Comparison of ENCODE assay signal across 1 cellular context in the genomic region with DNA sequence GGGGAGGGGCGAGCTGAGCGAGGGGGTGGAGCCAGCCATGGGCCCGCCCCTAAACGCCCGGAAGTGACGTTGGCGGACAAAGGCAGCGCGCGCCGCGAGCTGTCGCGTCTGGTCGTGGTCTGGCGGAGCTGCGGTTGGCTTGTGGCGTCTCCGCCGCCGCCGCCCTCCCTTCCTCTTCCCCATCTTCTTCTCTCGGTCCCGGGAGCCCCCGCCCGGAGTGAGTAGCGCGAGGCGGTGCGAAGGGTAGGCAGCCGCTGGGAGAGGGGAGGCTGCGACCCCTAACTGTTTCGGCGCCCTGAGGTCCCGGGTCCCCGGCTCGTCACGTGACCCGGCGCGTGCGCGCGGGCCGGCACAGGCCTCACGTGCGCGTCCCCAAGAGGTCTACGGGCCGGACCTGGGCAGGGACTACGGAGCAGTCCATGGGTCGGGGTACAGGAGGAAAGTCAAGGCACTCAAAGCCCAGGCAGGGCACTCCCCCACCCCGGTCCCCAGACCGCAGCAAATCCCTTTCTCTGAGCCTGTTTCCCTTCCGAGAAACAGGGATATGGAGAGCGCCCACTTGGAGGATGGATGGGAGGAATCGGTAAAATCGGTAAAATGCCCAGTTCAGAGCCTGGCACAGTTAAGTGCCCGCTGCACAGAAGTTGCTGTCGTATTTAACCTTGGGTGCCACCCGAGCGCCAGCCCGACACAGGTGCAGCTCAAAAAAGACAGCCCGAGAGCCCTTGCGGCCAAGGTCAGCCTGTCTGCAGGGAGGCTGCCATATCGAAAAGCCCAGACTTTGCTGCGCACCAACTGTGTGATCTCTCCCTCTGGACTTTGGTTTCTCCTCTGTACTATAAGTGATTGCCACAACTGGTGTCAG.
A peak's percentile ranks its signal among the peaks of the same experiment; 100 is the strongest.
TF ChIP-seq lines count a peak whose summit lies in the region.

NTMT1 (plus strand) TSS at position 85 of the 865 bp plus-strand sequence. CDS start 6,541 bp downstream, outside the sequence.

TF ChIP-seq in HepG2, 621 proteins besides CTCF, POLR2A, EP300 and RAD21 (continued from another document and continues in another):
- TF ChIP-seq DMTF1 (CRISPR knock-in tag; IDR thresholded peaks at IDR 0.05): no peak; the same call in 1 of the 2 replicates
- TF ChIP-seq SAFB2 (CRISPR knock-in tag; IDR thresholded peaks at IDR 0.05; ENCODE audit: borderline replicate concordance, low read depth): no peak
- TF ChIP-seq AKAP8 (CRISPR knock-in tag; IDR thresholded peaks at IDR 0.05): peak; percentile 95
- TF ChIP-seq MZF1 (CRISPR knock-in tag; IDR thresholded peaks at IDR 0.05; ENCODE audit: borderline replicate concordance): no peak
- TF ChIP-seq ZNF124 (CRISPR knock-in tag; IDR thresholded peaks at IDR 0.05): no peak
- 0 out of 2 replicates have a peak, but pooled peaks have one; percentile 7 for TF ChIP-seq STAG1 (CRISPR knock-in tag; IDR thresholded peaks at IDR 0.05)
- peak; percentile 78; the same call in 1 of the 2 replicates for TF ChIP-seq ZFP37 (CRISPR knock-in tag; IDR thresholded peaks at IDR 0.05; ENCODE audit: borderline replicate concordance)
- peak; percentile 95 for TF ChIP-seq ARNTL (CRISPR knock-in tag; IDR thresholded peaks at IDR 0.05)
- no peak for TF ChIP-seq ETV6 (CRISPR knock-in tag; conservative IDR thresholded peaks at IDR 0.05)
- TF ChIP-seq ZNF768 (CRISPR knock-in tag; IDR thresholded peaks at IDR 0.05): no peak; the same call in 1 of the 2 replicates
- TF ChIP-seq ZBTB1 (CRISPR knock-in tag; IDR thresholded peaks at IDR 0.05; ENCODE audit: borderline replicate concordance): no peak
- TF ChIP-seq TFDP2 (CRISPR knock-in tag; IDR thresholded peaks at IDR 0.05): peak; percentile 76
- TF ChIP-seq, protein P1, sequence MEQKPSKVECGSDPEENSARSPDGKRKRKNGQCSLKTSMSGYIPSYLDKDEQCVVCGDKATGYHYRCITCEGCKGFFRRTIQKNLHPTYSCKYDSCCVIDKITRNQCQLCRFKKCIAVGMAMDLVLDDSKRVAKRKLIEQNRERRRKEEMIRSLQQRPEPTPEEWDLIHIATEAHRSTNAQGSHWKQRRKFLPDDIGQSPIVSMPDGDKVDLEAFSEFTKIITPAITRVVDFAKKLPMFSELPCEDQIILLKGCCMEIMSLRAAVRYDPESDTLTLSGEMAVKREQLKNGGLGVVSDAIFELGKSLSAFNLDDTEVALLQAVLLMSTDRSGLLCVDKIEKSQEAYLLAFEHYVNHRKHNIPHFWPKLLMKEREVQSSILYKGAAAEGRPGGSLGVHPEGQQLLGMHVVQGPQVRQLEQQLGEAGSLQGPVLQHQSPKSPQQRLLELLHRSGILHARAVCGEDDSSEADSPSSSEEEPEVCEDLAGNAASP (CRISPR knock-in tag; IDR thresholded peaks at IDR 0.05; ENCODE audit: borderline replicate concordance): no peak
- no peak for TF ChIP-seq ZBTB42 (CRISPR knock-in tag; IDR thresholded peaks at IDR 0.05)
- TF ChIP-seq ZNF24 (IDR thresholded peaks at IDR 0.05): no peak
- TF ChIP-seq ZNF567 (CRISPR knock-in tag; IDR thresholded peaks at IDR 0.05; ENCODE audit: borderline replicate concordance): no peak
- TF ChIP-seq SNRNP70 (IDR thresholded peaks at IDR 0.05; ENCODE audit: low read depth, low read length): no peak
- TF ChIP-seq ZNF670 (CRISPR knock-in tag; IDR thresholded peaks at IDR 0.05; ENCODE audit: borderline replicate concordance): peak; percentile 86; the same call in 1 of the 2 replicates
- TF ChIP-seq ZSCAN31 (CRISPR knock-in tag; IDR thresholded peaks at IDR 0.05; ENCODE audit: low read depth): peak; percentile 40; the same call in 1 of the 2 replicates
- TF ChIP-seq, protein P2, sequence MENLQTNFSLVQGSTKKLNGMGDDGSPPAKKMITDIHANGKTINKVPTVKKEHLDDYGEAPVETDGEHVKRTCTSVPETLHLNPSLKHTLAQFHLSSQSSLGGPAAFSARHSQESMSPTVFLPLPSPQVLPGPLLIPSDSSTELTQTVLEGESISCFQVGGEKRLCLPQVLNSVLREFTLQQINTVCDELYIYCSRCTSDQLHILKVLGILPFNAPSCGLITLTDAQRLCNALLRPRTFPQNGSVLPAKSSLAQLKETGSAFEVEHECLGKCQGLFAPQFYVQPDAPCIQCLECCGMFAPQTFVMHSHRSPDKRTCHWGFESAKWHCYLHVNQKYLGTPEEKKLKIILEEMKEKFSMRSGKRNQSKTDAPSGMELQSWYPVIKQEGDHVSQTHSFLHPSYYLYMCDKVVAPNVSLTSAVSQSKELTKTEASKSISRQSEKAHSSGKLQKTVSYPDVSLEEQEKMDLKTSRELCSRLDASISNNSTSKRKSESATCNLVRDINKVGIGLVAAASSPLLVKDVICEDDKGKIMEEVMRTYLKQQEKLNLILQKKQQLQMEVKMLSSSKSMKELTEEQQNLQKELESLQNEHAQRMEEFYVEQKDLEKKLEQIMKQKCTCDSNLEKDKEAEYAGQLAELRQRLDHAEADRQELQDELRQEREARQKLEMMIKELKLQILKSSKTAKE (CRISPR knock-in tag; IDR thresholded peaks at IDR 0.05; ENCODE audit: borderline replicate concordance): no peak
- TF ChIP-seq FOXJ3 (CRISPR knock-in tag; IDR thresholded peaks at IDR 0.05; ENCODE audit: borderline replicate concordance): peak; percentile 66; the same call in 1 of the 2 replicates
- no peak for TF ChIP-seq ZNF296 (CRISPR knock-in tag; conservative IDR thresholded peaks at IDR 0.05)
- TF ChIP-seq ZNF44 (CRISPR knock-in tag; IDR thresholded peaks at IDR 0.05): 0 out of 2 replicates have a peak, but pooled peaks have one; percentile 23
- peak; percentile 23; the same call in 1 of the 2 replicates for TF ChIP-seq ELF1 (CRISPR knock-in tag; IDR thresholded peaks at IDR 0.05)
- peak; percentile 88; the same call in 1 of the 2 replicates for TF ChIP-seq TGIF2 (CRISPR knock-in tag; IDR thresholded peaks at IDR 0.05)
- TF ChIP-seq TAF15 (IDR thresholded peaks at IDR 0.05; ENCODE audit: low read depth, low read length, poor library complexity, severe bottlenecking): no peak
- no peak for TF ChIP-seq ZNF562 (CRISPR knock-in tag; IDR thresholded peaks at IDR 0.05; ENCODE audit: borderline replicate concordance)
- TF ChIP-seq ZMAT3 (CRISPR knock-in tag; conservative IDR thresholded peaks at IDR 0.05): 0 out of 2 replicates have a peak, but pooled peaks have one; percentile 23
- TF ChIP-seq HNRNPLL (IDR thresholded peaks at IDR 0.05; ENCODE audit: low read depth, low read length, poor library complexity, severe bottlenecking): peak; percentile 58
- TF ChIP-seq ZNF704 (CRISPR knock-in tag; IDR thresholded peaks at IDR 0.05; ENCODE audit: borderline replicate concordance): peak; percentile 76; the same call in 1 of the 2 replicates
- peak; percentile 53; the same call in 1 of the 2 replicates for TF ChIP-seq ZNF451 (CRISPR knock-in tag; IDR thresholded peaks at IDR 0.05)
- TF ChIP-seq RCOR2 (CRISPR knock-in tag; IDR thresholded peaks at IDR 0.05): no peak
- TF ChIP-seq MEIS1 (CRISPR knock-in tag; IDR thresholded peaks at IDR 0.05; ENCODE audit: borderline replicate concordance): no peak
- TF ChIP-seq NR2F6 (IDR thresholded peaks at IDR 0.05): no peak; the same call in 1 of the 2 replicates
- TF ChIP-seq NR2F6 (CRISPR knock-in tag; IDR thresholded peaks at IDR 0.05): 0 out of 2 replicates have a peak, but pooled peaks have one; percentile 40
- no peak for TF ChIP-seq KLF13 (CRISPR knock-in tag; IDR thresholded peaks at IDR 0.05)
- TF ChIP-seq HNF1A (IDR thresholded peaks at IDR 0.05; ENCODE audit: low read depth): no peak
- peak; percentile 11; the same call in 1 of the 2 replicates for TF ChIP-seq HNF1A (CRISPR knock-in tag; IDR thresholded peaks at IDR 0.05; ENCODE audit: borderline replicate concordance)
- no peak for TF ChIP-seq ZMYM3 (CRISPR knock-in tag; IDR thresholded peaks at IDR 0.05)
- TF ChIP-seq FOXA1 (IDR thresholded peaks at IDR 0.05): no peak
- TF ChIP-seq FOXA1 (CRISPR knock-in tag; IDR thresholded peaks at IDR 0.05): no peak
- peak; percentile 50; the same call in 1 of the 2 replicates for TF ChIP-seq ZBTB2 (CRISPR knock-in tag; IDR thresholded peaks at IDR 0.05; ENCODE audit: low read depth)
- TF ChIP-seq TBX3 (IDR thresholded peaks at IDR 0.05; ENCODE audit: borderline replicate concordance): no peak
- TF ChIP-seq, protein P3, sequence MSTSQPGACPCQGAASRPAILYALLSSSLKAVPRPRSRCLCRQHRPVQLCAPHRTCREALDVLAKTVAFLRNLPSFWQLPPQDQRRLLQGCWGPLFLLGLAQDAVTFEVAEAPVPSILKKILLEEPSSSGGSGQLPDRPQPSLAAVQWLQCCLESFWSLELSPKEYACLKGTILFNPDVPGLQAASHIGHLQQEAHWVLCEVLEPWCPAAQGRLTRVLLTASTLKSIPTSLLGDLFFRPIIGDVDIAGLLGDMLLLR (CRISPR knock-in tag; IDR thresholded peaks at IDR 0.05): peak; percentile 79; the same call in 1 of the 2 replicates
- TF ChIP-seq LBX2 (CRISPR knock-in tag; IDR thresholded peaks at IDR 0.05; ENCODE audit: borderline replicate concordance): no peak
- no peak for TF ChIP-seq ZNF589 (CRISPR knock-in tag; conservative IDR thresholded peaks at IDR 0.05)
- no peak for TF ChIP-seq ZSCAN22 (CRISPR knock-in tag; IDR thresholded peaks at IDR 0.05)
- TF ChIP-seq ADNP (CRISPR knock-in tag; IDR thresholded peaks at IDR 0.05): no peak
